8 cellular contexts compared by ENCODE assay signal in genomic region chr3:46558184-46559029, GRCh38. TPM values are rescaled to one million over a fixed set of nuclear protein-coding genes. Genes with fewer than 3 reads are reported as not detected.
DNase-seq lines count a peak whose midpoint lies in the region; ATAC-seq and TF ChIP-seq lines count a peak whose summit lies in the region.

No MANE protein-coding gene starts in this region.

- H3K4me1 ChIP-seq in right lobe of liver, result peaks cover 0 to 16% (median 2%) of the 10 kb centered on the region in 4 donors

- H3K27ac ChIP-seq in right lobe of liver, result peak overlapping the region; percentile 39 to 77 (median 70)

- DNase-seq in NCI-H1092 treated with DMSO at 0.1 percent for 48 hours (lab: John Stamatoyannopoulos, UW) (peak; percentile 48), cerebellum (ENCODE audit: low spot score) (peak; percentile 24), right lobe of liver (peak; percentile 94 to 97 (median 94)), NCI-H510A (lab: John Stamatoyannopoulos, UW) (no peak)
- peak in 3 of 4 experiments; percentile 24 to 39 (median 27) for DNase-seq in activated CD4-positive, CD25-positive, alpha-beta regulatory T cell (lab: John Stamatoyannopoulos, UW)
- peak; percentile 22 to 66 (median 22) for DNase-seq in stimulated activated CD4-positive, alpha-beta T cell treated with anti-CD3 and anti-CD28 coated beads, TNF-alpha, amount 100 ng/mL, for 24 hours (ENCODE audit: low read depth in 3 of 3)

- 11% methylated on average over 19 of the region's 22 CpGs for WGBS in right lobe of liver (ENCODE audit: insufficient coverage, low coverage, low lambda C conversion rate, missing lambda C conversion rate)

- H3K9me3 ChIP-seq in right lobe of liver, result no peaks in the 10 kb centered on the region

- ATAC-seq in HG02623 (IDR thresholded peaks at IDR 0.05; ENCODE audit: unreplicated experiment) (peak; percentile 57), right lobe of liver (peak; percentile 94 to 99 (median 97))

- TF ChIP-seq CTCF in GM12872 (IDR thresholded peaks at IDR 0.05; ENCODE audit: insufficient read depth, low read depth, low read length) (peak; percentile 85), right lobe of liver (IDR thresholded peaks at IDR 0.05) (peak; percentile 79 to 90 (median 88))

- H3K4me3 ChIP-seq in right lobe of liver, result peak overlapping the region in 2 of 3 donors; percentile 47 to 50

- intact Hi-C loops in right lobe of liver (cut with DNase I), result no loop called here

- H3K36me3 ChIP-seq in right lobe of liver, result no peaks in the 10 kb centered on the region

- H3K27me3 ChIP-seq in right lobe of liver, result no peaks in the 10 kb centered on the region

- peak; percentile 36 for TF ChIP-seq POLR2A in right lobe of liver (IDR thresholded peaks at IDR 0.05)

RNA-seq across cellular contexts. Expression of gene LRRC2, which starts 7.7 kb away (rescaled TPM):
- total RNA-seq in cerebellum (0.64 TPM), right lobe of liver (1 to 10 TPM; 4.3 to 8.9 (median 6.1) TPM)

RNA-seq across cellular contexts. Expression of gene FAM240A, which starts 53.9 kb away (rescaled TPM):
- total RNA-seq in cerebellum (not detected), right lobe of liver (not detected)
